31 cellular contexts compared by ENCODE assay signal in the genomic region with DNA sequence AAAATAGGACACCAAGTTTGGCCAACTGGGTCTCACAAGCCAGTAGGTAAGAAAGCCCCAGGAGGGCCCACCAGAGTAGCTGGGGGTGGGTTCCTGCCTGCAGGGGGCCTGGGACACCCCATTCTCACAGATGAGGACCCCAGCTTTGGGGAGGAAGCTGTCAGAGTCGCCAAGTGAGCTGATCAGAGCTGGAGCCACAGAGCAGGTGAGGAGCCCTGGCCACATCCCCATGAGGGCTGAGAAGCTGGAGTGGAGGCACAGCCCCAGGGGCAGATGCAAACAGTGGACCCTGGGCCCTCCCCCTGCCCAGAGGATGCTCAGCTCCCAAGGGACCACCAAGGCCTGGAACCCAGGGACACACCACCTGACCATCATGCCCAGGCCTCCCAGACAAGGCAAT.
"Had no signal": no experiment of that assay in that cellular context is flagged by ENCODE, and none has a peak within 500 bp of the region (broad histone marks: within the 10 kb centered on the region; RNA-seq: fewer than 3 reads in every experiment).

No MANE protein-coding gene starts in this region.

- H3K27ac Mint-ChIP-seq: activated B cell treated with CpG ODN at 0.5 μM for 24 hours; activated CD8-positive, alpha-beta memory T cell treated with anti-CD3 and anti-CD28 coated beads, Interleukin-2, amount 10 ng/mL, durations not matched to agents 7 days and 5 days; activated CD8-positive, alpha-beta T cell treated with anti-CD3 and anti-CD28 coated beads, Interleukin-2, amount 10 ng/mL, durations not matched to agents 7 days and 5 days; activated naive CD4-positive, alpha-beta T cell treated with anti-CD3 and anti-CD28 coated beads, Interleukin-2, amount 10 ng/mL, durations not matched to agents 7 days and 5 days; activated naive CD4-positive, alpha-beta T cell treated with anti-CD3 and anti-CD28 coated beads, Interleukin-2, amount 50 U/mL, for 72 hours; activated naive CD8-positive, alpha-beta T cell treated with anti-CD3 and anti-CD28 coated beads, Interleukin-2, amount 10 ng/mL, durations not matched to agents 7 days and 5 days; activated T-helper 1 cell treated with anti-CD3 and anti-CD28 coated beads, Interleukin-12 subunit alpha, Interleukin-12 subunit beta, Interleukin-2, Interleukin-4 antibody, amounts not matched to agents 30 ng/mL and 10 ng/mL and 1 ng/mL, durations not matched to agents 14 hours and 24 hours and 36 hours; activated T-helper 2 cell treated with anti-CD3 and anti-CD28 coated beads, Interferon-gamma antibody, Interleukin-2, Interleukin-4, amounts not matched to agents 10 μg/mL and 5 μg/mL and 100 μg/mL, durations not matched to agents 14 hours and 24 hours and 36 hours; dendritic cell treated with granulocyte-macrophage colony-stimulating factor and Interleukin-4, amounts not matched to agents 40 ng/mL and 50 ng/mL, for 4 days; endodermal cell; T-cell; T-helper 1 cell treated with Interleukin-12 subunit alpha and Interleukin-12 subunit beta and Interleukin-4 antibody, amounts not matched to agents 30 μg/mL and 1 μg/mL, for 36 hours had no signal

- H3K4me3 ChIP-seq: coronary artery, dorsolateral prefrontal cortex had no signal

- DNase-seq: activated B cell treated with CpG ODN at 0.5 μM for 24 hours; activated CD4-positive, alpha-beta T cell treated with anti-CD3 and anti-CD28 coated beads for 48 hours; activated CD4-positive, alpha-beta T cell treated with anti-CD3 and anti-CD28 coated beads, Interleukin-2, amount 50 U/mL, for 1 hour; activated CD4-positive, alpha-beta T cell treated with anti-CD3 and anti-CD28 coated beads, Interleukin-2, amount 50 U/mL, for 48 hours; activated CD8-positive, alpha-beta memory T cell treated with anti-CD3 and anti-CD28 coated beads, Interleukin-2, amount 10 ng/mL, durations not matched to agents 7 days and 5 days; activated CD8-positive, alpha-beta memory T cell treated with anti-CD3 and anti-CD28 coated beads, Interleukin-2, amount 50 U/mL, for 4 hours; activated CD8-positive, alpha-beta T cell treated with anti-CD3 and anti-CD28 coated beads, Interleukin-2, amount 10 ng/mL, durations not matched to agents 7 days and 5 days; activated effector memory CD4-positive, alpha-beta T cell treated with anti-CD3 and anti-CD28 coated beads, Interleukin-2, amount 50 U/mL, for 16 hours; activated naive CD4-positive, alpha-beta T cell; activated naive CD4-positive, alpha-beta T cell treated with anti-CD3 and anti-CD28 coated beads, Interleukin-2, amount 10 ng/mL, durations not matched to agents 7 days and 5 days; activated naive CD8-positive, alpha-beta T cell treated with anti-CD3 and anti-CD28 coated beads, Interleukin-2, amount 10 ng/mL, durations not matched to agents 7 days and 5 days; activated T-cell treated with anti-CD3 and anti-CD28 coated beads, Interleukin-2, amount 50 U/mL, for 1 hour; activated T-cell treated with anti-CD3 and anti-CD28 coated beads, Interleukin-2, amount 50 U/mL, for 48 hours; brain microvascular endothelial cell; dorsolateral prefrontal cortex; effector memory CD4-positive, alpha-beta T cell; endodermal cell; foreskin fibroblast; SW 1271; T-cell; T1000; WERI-Rb-1 had no signal

- H3K27me3 Mint-ChIP-seq: activated naive CD4-positive, alpha-beta T cell treated with anti-CD3 and anti-CD28 coated beads, Interleukin-2, amount 10 ng/mL, durations not matched to agents 7 days and 5 days had no signal

- H3K4me3 Mint-ChIP-seq: activated B cell treated with CpG ODN at 0.5 μM for 24 hours; activated CD8-positive, alpha-beta memory T cell treated with anti-CD3 and anti-CD28 coated beads, Interleukin-2, amount 10 ng/mL, durations not matched to agents 7 days and 5 days; activated CD8-positive, alpha-beta T cell treated with anti-CD3 and anti-CD28 coated beads, Interleukin-2, amount 10 ng/mL, durations not matched to agents 7 days and 5 days; activated naive CD4-positive, alpha-beta T cell treated with anti-CD3 and anti-CD28 coated beads, Interleukin-2, amount 10 ng/mL, durations not matched to agents 7 days and 5 days; activated naive CD8-positive, alpha-beta T cell treated with anti-CD3 and anti-CD28 coated beads, Interleukin-2, amount 10 ng/mL, durations not matched to agents 7 days and 5 days; activated T-helper 1 cell treated with anti-CD3 and anti-CD28 coated beads, Interleukin-12 subunit alpha, Interleukin-12 subunit beta, Interleukin-2, Interleukin-4 antibody, amounts not matched to agents 30 ng/mL and 10 ng/mL and 1 ng/mL, durations not matched to agents 14 hours and 24 hours and 36 hours; central memory CD8-positive, alpha-beta T cell; dendritic cell treated with granulocyte-macrophage colony-stimulating factor and Interleukin-4, amounts not matched to agents 40 ng/mL and 50 ng/mL, for 4 days; endodermal cell; T-cell; T-helper 1 cell treated with Interleukin-12 subunit alpha and Interleukin-12 subunit beta and Interleukin-4 antibody, amounts not matched to agents 30 μg/mL and 1 μg/mL, for 36 hours had no signal

- H3K9me3 Mint-ChIP-seq: central memory CD8-positive, alpha-beta T cell had no signal

- H3K36me3 Mint-ChIP-seq: activated CD8-positive, alpha-beta memory T cell treated with anti-CD3 and anti-CD28 coated beads, Interleukin-2, amount 10 ng/mL, durations not matched to agents 7 days and 5 days; activated naive CD4-positive, alpha-beta T cell treated with anti-CD3 and anti-CD28 coated beads, Interleukin-2, amount 10 ng/mL, durations not matched to agents 7 days and 5 days; T-cell had no signal

- ATAC-seq: activated CD4-positive, CD25-positive, alpha-beta regulatory T cell treated with anti-CD3 and anti-CD28 coated beads, Interleukin-2, amount 50 U/mL, for 24 hours; activated CD8-positive, alpha-beta memory T cell treated with anti-CD3 and anti-CD28 coated beads, Interleukin-2, amount 10 ng/mL, durations not matched to agents 7 days and 5 days; activated CD8-positive, alpha-beta T cell treated with anti-CD3 and anti-CD28 coated beads, Interleukin-2, amount 10 ng/mL, durations not matched to agents 7 days and 5 days; activated naive CD4-positive, alpha-beta T cell treated with anti-CD3 and anti-CD28 coated beads, Interleukin-2, amount 50 U/mL, for 72 hours; esophagus mucosa; T-cell had no signal

- H3K4me1 Mint-ChIP-seq: activated B cell treated with CpG ODN at 0.5 μM for 24 hours; activated CD8-positive, alpha-beta memory T cell treated with anti-CD3 and anti-CD28 coated beads, Interleukin-2, amount 10 ng/mL, durations not matched to agents 7 days and 5 days; activated naive CD4-positive, alpha-beta T cell treated with anti-CD3 and anti-CD28 coated beads, Interleukin-2, amount 10 ng/mL, durations not matched to agents 7 days and 5 days; activated naive CD8-positive, alpha-beta T cell treated with anti-CD3 and anti-CD28 coated beads, Interleukin-2, amount 10 ng/mL, durations not matched to agents 7 days and 5 days; central memory CD8-positive, alpha-beta T cell; T-cell had no signal

- H3K27ac ChIP-seq: brain microvascular endothelial cell, coronary artery, dorsolateral prefrontal cortex, WERI-Rb-1 had no signal

- H3K36me3 ChIP-seq: brain microvascular endothelial cell, WERI-Rb-1 had no signal

- H3K27me3 ChIP-seq: brain microvascular endothelial cell, dorsolateral prefrontal cortex had no signal
